In genomic region chr17:44061446-44061845, GRCh38 we compare ENCODE assay signal across 16 cellular contexts.
"Had no signal": no experiment of that assay in that cellular context is flagged by ENCODE, and none has a peak within 500 bp of the region (broad histone marks: within the 10 kb centered on the region; RNA-seq: fewer than 3 reads in every experiment).

No MANE protein-coding gene starts in this region.

- DNase-seq: activated naive CD4-positive, alpha-beta T cell treated with anti-CD3 and anti-CD28 coated beads, Interleukin-2, amount 10 ng/mL, durations not matched to agents 7 days and 5 days; left colon; lower lobe of right lung; ovary; spleen; stimulated activated naive CD8-positive, alpha-beta T cell treated with anti-CD3 and anti-CD28 coated beads, Interleukin-15, amount 100 ng/mL, for 72 hours; T1000; upper lobe of right lung had no signal

- H3K27ac Mint-ChIP-seq: activated naive CD4-positive, alpha-beta T cell treated with anti-CD3 and anti-CD28 coated beads, Interleukin-2, amount 10 ng/mL, durations not matched to agents 7 days and 5 days; neural progenitor cell had no signal

- H3K9me3 Mint-ChIP-seq: activated naive CD4-positive, alpha-beta T cell treated with anti-CD3 and anti-CD28 coated beads, Interleukin-2, amount 10 ng/mL, durations not matched to agents 7 days and 5 days; central memory CD8-positive, alpha-beta T cell; neural progenitor cell; stimulated activated naive CD8-positive, alpha-beta T cell treated with anti-CD3 and anti-CD28 coated beads, Interleukin-15, amount 100 ng/mL, for 72 hours had no signal

- H3K36me3 ChIP-seq: ovary had no signal

- ATAC-seq: activated CD4-positive, CD25-positive, alpha-beta regulatory T cell treated with anti-CD3 and anti-CD28 coated beads, Interleukin-2, amount 50 U/mL, for 24 hours; gastroesophageal sphincter; left colon; lower lobe of right lung; sciatic nerve; stimulated activated naive CD8-positive, alpha-beta T cell treated with anti-CD3 and anti-CD28 coated beads, Interleukin-15, amount 100 ng/mL, for 72 hours; upper lobe of right lung had no signal

- H2AFZ ChIP-seq: neural progenitor cell had no signal

- H3K4me3 ChIP-seq: coronary artery, esophagus muscularis mucosa, gastroesophageal sphincter, lower lobe of right lung, neural progenitor cell, ovary, spleen, upper lobe of right lung had no signal

- H3K27ac ChIP-seq: coronary artery, esophagus muscularis mucosa, gastroesophageal sphincter, lower lobe of right lung, neural progenitor cell, ovary, spleen, upper lobe of right lung had no signal

- H3K27me3 Mint-ChIP-seq: activated naive CD4-positive, alpha-beta T cell treated with anti-CD3 and anti-CD28 coated beads, Interleukin-2, amount 10 ng/mL, durations not matched to agents 7 days and 5 days; brain; central memory CD8-positive, alpha-beta T cell; stimulated activated naive CD8-positive, alpha-beta T cell treated with anti-CD3 and anti-CD28 coated beads, Interleukin-15, amount 100 ng/mL, for 72 hours had no signal

- H3K4me2 ChIP-seq: neural progenitor cell had no signal

- H3K27me3 ChIP-seq: esophagus muscularis mucosa, gastroesophageal sphincter, neural progenitor cell, ovary, spleen, upper lobe of right lung had no signal

- H3K9ac ChIP-seq: neural progenitor cell had no signal

- H3K9me3 ChIP-seq: esophagus muscularis mucosa, gastroesophageal sphincter, lower lobe of right lung, ovary, spleen, upper lobe of right lung had no signal

- H3K4me3 Mint-ChIP-seq: activated naive CD4-positive, alpha-beta T cell treated with anti-CD3 and anti-CD28 coated beads, Interleukin-2, amount 10 ng/mL, durations not matched to agents 7 days and 5 days; central memory CD8-positive, alpha-beta T cell; neural progenitor cell; stimulated activated naive CD8-positive, alpha-beta T cell treated with anti-CD3 and anti-CD28 coated beads, Interleukin-15, amount 100 ng/mL, for 72 hours had no signal
